8 cellular contexts compared by ENCODE assay signal in the genomic region with DNA sequence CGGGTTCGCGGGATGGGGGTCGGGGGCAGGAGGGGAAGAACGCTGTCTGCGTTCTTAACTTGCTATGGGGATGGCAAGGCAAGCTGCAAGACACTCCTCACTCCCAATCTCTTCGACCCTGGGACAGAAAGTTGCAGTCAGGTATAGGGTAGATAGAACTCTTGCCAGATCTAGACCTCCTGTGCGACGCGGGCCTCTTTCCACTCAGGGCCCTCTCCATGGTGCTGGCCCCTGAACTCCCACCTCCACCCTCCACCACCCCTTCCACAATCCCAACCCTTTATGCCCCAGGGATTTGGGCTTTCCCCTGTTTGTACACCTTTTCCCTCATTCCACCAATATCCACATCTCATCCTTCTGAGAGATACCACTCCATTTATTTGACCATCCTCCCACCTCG. TPM values are rescaled to one million over a fixed set of nuclear protein-coding genes. Genes with fewer than 3 reads are reported as not detected.
DNase-seq lines count a peak whose midpoint lies in the region.

No MANE protein-coding gene starts in this region.

- intact Hi-C loops in CD4-positive, alpha-beta memory T cell (cut with micrococcal nuclease) = loop anchor here (1.0 to 5.0 kb wide), 7 partner anchors 32 to 1002 kb away; a partner anchor contains a TSS

- CTCF ChIA-PET in CD4-positive, alpha-beta memory T cell (lab: Charles Lee; ENCODE audit: partially characterized antibody) = interaction anchor here (2.3 to 3.9 kb wide), 2 partner anchors 33 to 107 kb away, joined by 8 to 18 read pairs; a partner anchor contains a TSS

- H2AFZ ChIP-seq in neuron (ENCODE audit: low read depth, low read length) = peak overlapping the region; percentile 20

- H3K36me3 ChIP-seq in CD4-positive, alpha-beta memory T cell (ENCODE audit: insufficient read depth, low read length) = no peaks in the 10 kb centered on the region
- H3K36me3 ChIP-seq in NT2/D1 (ENCODE audit: insufficient read depth, insufficient read length, low read length) (peaks cover 7% of the 10 kb centered on the region), neuron (ENCODE audit: insufficient read depth, low read length) (peaks cover 11% of the 10 kb centered on the region)
- no peaks in the 10 kb centered on the region for H3K36me3 ChIP-seq in effector memory CD4-positive, alpha-beta T cell (ENCODE audit: control insufficient read depth, insufficient read depth, low read length)

- peak overlapping the region; percentile 82 to 100 (median 90) for H3K27ac Mint-ChIP-seq in CD4-positive, alpha-beta memory T cell

- H3K36me3 Mint-ChIP-seq in CD4-positive, alpha-beta memory T cell = peaks cover 0 to 17% of the 10 kb centered on the region in 2 donors

- peak overlapping the region; percentile 28 to 79 for H3K4me3 ChIP-seq in CD4-positive, alpha-beta memory T cell (ENCODE audit: low read length in 2 of 2)
- H3K4me3 ChIP-seq in NT2/D1 (ENCODE audit: insufficient read length, low read depth) = peak overlapping the region; percentile 58
- H3K4me3 ChIP-seq in effector memory CD4-positive, alpha-beta T cell (ENCODE audit: insufficient read depth, low read depth, low read length, poor library complexity, severe bottlenecking) = peak overlapping the region; percentile 56
- peak overlapping the region; percentile 88 for H3K4me3 ChIP-seq in neuron (ENCODE audit: low read length)

- no peak for DNase-seq in CD4-positive, alpha-beta memory T cell
- DNase-seq in NT2/D1 (ENCODE audit: low read depth, low spot score) (no peak), mucosa of gallbladder (ENCODE audit: low spot score) (no peak), hippocampal formation (lab: John Stamatoyannopoulos, UW) (no peak), kidney glomerular epithelial cell (lab: John Stamatoyannopoulos, UW) (no peak), anterior cingulate cortex (lab: John Stamatoyannopoulos, UW) (no peak)
- no peak for DNase-seq in effector memory CD4-positive, alpha-beta T cell

- H3K4me1 Mint-ChIP-seq in CD4-positive, alpha-beta memory T cell = peaks cover 24 to 55% (median 42%) of the 10 kb centered on the region in 4 donors

- peak overlapping the region; percentile 75 for H3K9ac ChIP-seq in NT2/D1 (ENCODE audit: insufficient read length, low read depth)

- H3K27me3 ChIP-seq in CD4-positive, alpha-beta memory T cell (ENCODE audit: insufficient read depth, low read length) = no peaks in the 10 kb centered on the region
- H3K27me3 ChIP-seq in NT2/D1 (ENCODE audit: insufficient read depth, insufficient read length) (no peaks in the 10 kb centered on the region), neuron (ENCODE audit: insufficient read depth, low read length) (no peaks in the 10 kb centered on the region)
- no peaks in the 10 kb centered on the region for H3K27me3 ChIP-seq in effector memory CD4-positive, alpha-beta T cell (replicated peaks; ENCODE audit: control insufficient read depth, insufficient read depth, low read length, poor library complexity, severe bottlenecking)

- peaks cover 0 to 1% (median 0%) of the 10 kb centered on the region in 8 donors for H3K9me3 Mint-ChIP-seq in CD4-positive, alpha-beta memory T cell

- no peaks in the 10 kb centered on the region for H3K27me3 Mint-ChIP-seq in CD4-positive, alpha-beta memory T cell

- POLR2A ChIA-PET in CD4-positive, alpha-beta memory T cell (lab: Charles Lee; ENCODE audit: partially characterized antibody) = interaction anchor here (0.7 kb wide), 1 partner anchor 36 kb away, joined by 4 read pairs; a partner anchor contains a TSS

- no peaks in the 10 kb centered on the region for H3K9me3 ChIP-seq in CD4-positive, alpha-beta memory T cell (ENCODE audit: control insufficient read depth in 1 of 2, low read length in 2 of 2)
- H3K9me3 ChIP-seq in NT2/D1 (ENCODE audit: insufficient read depth, low read length) (peaks cover 7% of the 10 kb centered on the region; the same call in 1 of the 2 replicates), neuron (ENCODE audit: low read length) (no peaks in the 10 kb centered on the region)
- no peaks in the 10 kb centered on the region for H3K9me3 ChIP-seq in effector memory CD4-positive, alpha-beta T cell (ENCODE audit: control insufficient read depth, low read length)

- H3K4me3 Mint-ChIP-seq in CD4-positive, alpha-beta memory T cell = peak overlapping the region; percentile 71 to 99 (median 86)

- H3K27ac ChIP-seq in CD4-positive, alpha-beta memory T cell (ENCODE audit: low read depth, low read length) = peak overlapping the region; percentile 83
- peak overlapping the region; percentile 72 for H3K27ac ChIP-seq in effector memory CD4-positive, alpha-beta T cell (ENCODE audit: insufficient read depth, low read length, poor library complexity, severe bottlenecking)

- peaks cover 42% of the 10 kb centered on the region for H3K4me1 ChIP-seq in CD4-positive, alpha-beta memory T cell (ENCODE audit: insufficient read depth, low read length)
- H3K4me1 ChIP-seq in NT2/D1 (ENCODE audit: insufficient read depth, insufficient read length) (no peaks in the 10 kb centered on the region), neuron (ENCODE audit: insufficient read depth, low read length) (peaks cover 26% of the 10 kb centered on the region)
- peaks cover 24% of the 10 kb centered on the region for H3K4me1 ChIP-seq in effector memory CD4-positive, alpha-beta T cell (ENCODE audit: control insufficient read depth, insufficient read depth, low read length, poor library complexity, severe bottlenecking)

RNA-seq across cellular contexts. Expression of a gene that starts 0.8 kb away (rescaled TPM):
- total RNA-seq in CD4-positive, alpha-beta memory T cell = 10 to 100 TPM; 16.9 to 19.1 TPM
- 1 to 10 TPM; 4.1 to 4.7 TPM for polyA plus RNA-seq in CD4-positive, alpha-beta memory T cell
- total RNA-seq in mucosa of gallbladder = 39.2 TPM

RNA-seq across cellular contexts. Expression of a gene that starts 3.2 kb away (rescaled TPM):
- 10 to 100 TPM; 38.1 to 44.8 TPM for total RNA-seq in CD4-positive, alpha-beta memory T cell
- 10 to 100 TPM; 33.2 to 46.7 TPM for polyA plus RNA-seq in CD4-positive, alpha-beta memory T cell
- total RNA-seq in mucosa of gallbladder = 57.2 TPM

RNA-seq across cellular contexts. Expression of a gene that starts 4.9 kb away (rescaled TPM):
- total RNA-seq in CD4-positive, alpha-beta memory T cell = 1 to 10 TPM in 1 of 2 experiments, under 1 TPM in 1; 0.64 to 2.1 TPM
- polyA plus RNA-seq in CD4-positive, alpha-beta memory T cell = not detected
- total RNA-seq in mucosa of gallbladder = 49.9 TPM

RNA-seq across cellular contexts. Expression of a gene that starts 33.2 kb away (rescaled TPM):
- total RNA-seq in CD4-positive, alpha-beta memory T cell = 10 to 100 TPM; 44.1 to 44.5 TPM
- 10 to 100 TPM in 1 of 2 donors, 1 to 10 TPM in 1; 3.4 to 25.1 TPM for polyA plus RNA-seq in CD4-positive, alpha-beta memory T cell
- 64.6 TPM for total RNA-seq in mucosa of gallbladder

RNA-seq across cellular contexts. Expression of a gene that starts 35.7 kb away (rescaled TPM):
- total RNA-seq in CD4-positive, alpha-beta memory T cell = 100 to 1,000 TPM; 192 to 199 TPM
- 10 to 100 TPM; 27.0 to 90.9 TPM for polyA plus RNA-seq in CD4-positive, alpha-beta memory T cell
- total RNA-seq in mucosa of gallbladder = 115 TPM

Comparison
In these comparisons a context has a peak if more than half of its experiments do, and no peak if none do; other contexts are left out.
1. RNA of a gene that starts 4.9 kb away (total RNA-seq): 49.9 TPM in mucosa of gallbladder (single experiment); 0.64 to 2.1 TPM in CD4-positive, alpha-beta memory T cell; every median in the first group is over 10 times any median in the second.
2. Peak in every context shown above with its lines, with median percentiles within 50 percentile points of each other: H3K4me3 ChIP-seq.